ENCODE assay signal across 11 cellular contexts in the genomic region with DNA sequence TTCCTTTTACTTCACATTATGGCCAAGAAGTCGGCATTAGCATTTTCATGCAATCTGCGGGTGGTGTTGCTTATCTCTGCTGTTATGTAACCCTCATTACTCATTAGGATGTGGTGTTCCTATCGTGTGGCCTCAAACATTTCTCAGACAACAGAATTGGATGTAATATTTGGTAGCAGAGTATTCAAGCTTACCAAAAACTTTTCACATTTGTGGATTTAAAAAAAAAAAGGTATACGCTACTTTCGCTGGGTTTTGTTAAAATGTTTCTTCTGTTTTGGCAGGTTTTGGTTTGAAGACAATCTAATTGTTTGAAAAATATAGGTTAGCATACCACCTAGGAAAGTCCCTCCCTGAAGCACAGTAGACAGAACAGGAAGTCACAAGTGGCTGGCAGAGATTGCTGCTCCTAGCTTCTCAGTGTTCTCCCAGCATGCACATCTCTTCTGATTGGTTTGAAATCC.
DNase-seq lines count a peak whose midpoint lies in the region; ATAC-seq lines count a peak whose summit lies in the region.
"Had no signal": no experiment of that assay in that cellular context is flagged by ENCODE, and none has a peak within 500 bp of the region (broad histone marks: within the 10 kb centered on the region; RNA-seq: fewer than 3 reads in every experiment).

No MANE protein-coding gene starts in this region.

- no peaks in the 10 kb centered on the region for H3K36me3 Mint-ChIP-seq in activated T-cell treated with anti-CD3 and anti-CD28 coated beads, Interleukin-2, amount 50 U/mL, for 4 hours (ENCODE audit: insufficient read depth)

- peaks cover 33% of the 10 kb centered on the region for H3K4me1 Mint-ChIP-seq in activated T-cell treated with anti-CD3 and anti-CD28 coated beads, Interleukin-2, amount 50 U/mL, for 4 hours (ENCODE audit: low read depth)

- H3K27me3 Mint-ChIP-seq in activated T-cell treated with anti-CD3 and anti-CD28 coated beads, Interleukin-2, amount 50 U/mL, for 4 hours (ENCODE audit: low read depth) = no peaks in the 10 kb centered on the region

- H3K27ac ChIP-seq in substantia nigra (ENCODE audit: low read depth, low read length, poor library complexity, severe bottlenecking) = no peak overlapping the region
- H3K27ac ChIP-seq: neutrophil, upper lobe of left lung had no signal

- peak; percentile 81 for ATAC-seq in HG03565 (IDR thresholded peaks at IDR 0.05; ENCODE audit: unreplicated experiment)
- ATAC-seq in activated T-cell treated with anti-CD3 and anti-CD28 coated beads, Interleukin-2, amount 50 U/mL, for 4 hours = peak; percentile 37 to 66
- ATAC-seq: HCT116 had no signal

- DNase-seq in SIG-M5 treated with dmso at 0.1 percent for 504 hours (lab: John Stamatoyannopoulos, UW; ENCODE audit: unreplicated experiment) = peak; percentile 28
- DNase-seq in SIG-M5 (lab: John Stamatoyannopoulos, UW) = no peak
- peak; percentile 19 for DNase-seq in activated T-cell treated with anti-CD3 and anti-CD28 coated beads, Interleukin-2, amount 50 U/mL, for 4 hours
- peak; percentile 20 for DNase-seq in non-pigmented ciliary epithelial cell (ENCODE audit: low read depth)
- no peak for DNase-seq in OCI-M2 (lab: John Stamatoyannopoulos, UW; ENCODE audit: unreplicated experiment)
- DNase-seq in NCI-H510A treated with DMSO at 0.1 percent for 48 hours (lab: John Stamatoyannopoulos, UW) = no peak
- DNase-seq in substantia nigra (lab: John Stamatoyannopoulos, UW) = no peak
- DNase-seq: upper lobe of left lung had no signal

- peaks cover 3% of the 10 kb centered on the region for H3K9me3 Mint-ChIP-seq in activated T-cell treated with anti-CD3 and anti-CD28 coated beads, Interleukin-2, amount 50 U/mL, for 4 hours

- H3K4me3 Mint-ChIP-seq in activated T-cell treated with anti-CD3 and anti-CD28 coated beads, Interleukin-2, amount 50 U/mL, for 4 hours = peak overlapping the region; percentile 9

Comparison
In these comparisons a context has a peak if more than half of its experiments do, and no peak if none do; other contexts are left out.
1. DNase-seq: peak in SIG-M5 treated with dmso at 0.1 percent for 504 hours (single experiment), activated T-cell treated with anti-CD3 and anti-CD28 coated beads, Interleukin-2, amount 50 U/mL, for 4 hours (single experiment) and non-pigmented ciliary epithelial cell (single experiment); none in SIG-M5 (single experiment), OCI-M2 (single experiment), NCI-H510A treated with DMSO at 0.1 percent for 48 hours (single experiment) and substantia nigra (0 of 49).